In genomic region chr3:104628185-104628789, GRCh38 we compare ENCODE assay signal across 9 cellular contexts.
A peak's percentile ranks its signal among the peaks of the same experiment; 100 is the strongest.
DNase-seq lines count a peak whose midpoint lies in the region; ATAC-seq and TF ChIP-seq lines count a peak whose summit lies in the region.
"Had no signal": no experiment of that assay in that cellular context is flagged by ENCODE, and none has a peak within 500 bp of the region (broad histone marks: within the 10 kb centered on the region; RNA-seq: fewer than 3 reads in every experiment).

No MANE protein-coding gene starts in this region.

- no peaks in the 10 kb centered on the region for H3K36me3 ChIP-seq in smooth muscle cell (ENCODE audit: low read depth)

- no peaks in the 10 kb centered on the region for H4K20me1 ChIP-seq in smooth muscle cell (ENCODE audit: low read depth)

- 55% methylated on average over 6 of the region's 6 CpGs for WGBS in smooth muscle cell (ENCODE audit: low lambda C conversion rate)

- peaks cover 3% of the 10 kb centered on the region for H3K4me1 ChIP-seq in smooth muscle cell (ENCODE audit: low read depth)

- H3K27me3 ChIP-seq in HL-60 (ENCODE audit: insufficient read depth, poor library complexity, severe bottlenecking) (no peaks in the 10 kb centered on the region), smooth muscle cell (ENCODE audit: low read depth) (no peaks in the 10 kb centered on the region)

- H3K79me2 ChIP-seq in smooth muscle cell (ENCODE audit: low read depth) = no peaks in the 10 kb centered on the region

- POLR2A ChIA-PET in RWPE1 (lab: Yijun Ruan, JAX; ENCODE audit: low non-redundant PET) = no interaction called here

- peak; percentile 63 for DNase-seq in AG10803 (ENCODE audit: low read depth)
- DNase-seq in HL-60 (ENCODE audit: low read depth in 1 of 2, low spot score in 1 of 2) = peak in 1 of 2 experiments; percentile 21
- DNase-seq in RWPE1 (ENCODE audit: low spot score) = peak; percentile 60
- peak; percentile 71 for DNase-seq in fibroblast of peridontal ligament (ENCODE audit: extremely low read depth)
- no peak for DNase-seq in smooth muscle cell (lab: John Stamatoyannopoulos, UW; ENCODE audit: unreplicated experiment)
- no peak for DNase-seq in activated naive CD4-positive, alpha-beta T cell treated with anti-CD3 and anti-CD28 coated beads, Interleukin-2, amount 50 U/mL, for 16 hours
- DNase-seq: left cardiac atrium had no signal

- peak overlapping the region; percentile 54 for H3K4me2 ChIP-seq in smooth muscle cell

- H2AFZ ChIP-seq in smooth muscle cell (ENCODE audit: low read depth) = no peak overlapping the region

- peak overlapping the region; percentile 26 for H3K9ac ChIP-seq in smooth muscle cell (ENCODE audit: low read depth)

- no peaks in the 10 kb centered on the region for H3K9me3 ChIP-seq in smooth muscle cell (replicated peaks; ENCODE audit: low read depth)

- H3F3A ChIP-seq in smooth muscle cell (ENCODE audit: low read depth) = no peaks in the 10 kb centered on the region

- ATAC-seq in GM18867 (IDR thresholded peaks at IDR 0.05; ENCODE audit: unreplicated experiment) (peak; percentile 82), HG03571 (IDR thresholded peaks at IDR 0.05; ENCODE audit: unreplicated experiment) (no peak)

- no peak overlapping the region for H3K4me3 ChIP-seq in AG10803 (ENCODE audit: low read length)
- no peak overlapping the region for H3K4me3 ChIP-seq in HL-60 (replicated peaks; ENCODE audit: insufficient read depth, low read length)
- H3K4me3 ChIP-seq in smooth muscle cell = no peak overlapping the region

- CTCF ChIA-PET in RWPE1 (lab: Yijun Ruan, JAX) = no interaction called here

- TF ChIP-seq CTCF in AG10803 (conservative IDR thresholded peaks at IDR 0.05; ENCODE audit: low read length) = peak; percentile 79
- peak; percentile 15 for TF ChIP-seq CTCF in HL-60 (IDR thresholded peaks at IDR 0.05; ENCODE audit: insufficient read depth, low read length)
- peak; percentile 64 for TF ChIP-seq CTCF in RWPE1 (conservative IDR thresholded peaks at IDR 0.05; ENCODE audit: low read depth)
- peak; percentile 76 for TF ChIP-seq CTCF in smooth muscle cell (IDR thresholded peaks at IDR 0.05; ENCODE audit: borderline replicate concordance, insufficient read depth, poor library complexity, severe bottlenecking)

- H3K27ac ChIP-seq in HL-60 (replicated peaks) = no peak overlapping the region
- H3K27ac ChIP-seq in RWPE1 = no peak overlapping the region
- peak overlapping the region; percentile 58 for H3K27ac ChIP-seq in smooth muscle cell (ENCODE audit: low read depth)

Comparison
In these comparisons a context has a peak if more than half of its experiments do, and no peak if none do; other contexts are left out.
1. DNase-seq: peak in AG10803 (single experiment), RWPE1 (single experiment) and fibroblast of peridontal ligament (single experiment); none in smooth muscle cell (single experiment) and activated naive CD4-positive, alpha-beta T cell treated with anti-CD3 and anti-CD28 coated beads, Interleukin-2, amount 50 U/mL, for 16 hours (single experiment).
2. CTCF ChIP-seq: peak in every context shown above with its lines; median percentile 79 in AG10803; 76 in smooth muscle cell; 64 in RWPE1; 15 in HL-60.